Comparison of ENCODE assay signal across 12 cellular contexts in the genomic region with DNA sequence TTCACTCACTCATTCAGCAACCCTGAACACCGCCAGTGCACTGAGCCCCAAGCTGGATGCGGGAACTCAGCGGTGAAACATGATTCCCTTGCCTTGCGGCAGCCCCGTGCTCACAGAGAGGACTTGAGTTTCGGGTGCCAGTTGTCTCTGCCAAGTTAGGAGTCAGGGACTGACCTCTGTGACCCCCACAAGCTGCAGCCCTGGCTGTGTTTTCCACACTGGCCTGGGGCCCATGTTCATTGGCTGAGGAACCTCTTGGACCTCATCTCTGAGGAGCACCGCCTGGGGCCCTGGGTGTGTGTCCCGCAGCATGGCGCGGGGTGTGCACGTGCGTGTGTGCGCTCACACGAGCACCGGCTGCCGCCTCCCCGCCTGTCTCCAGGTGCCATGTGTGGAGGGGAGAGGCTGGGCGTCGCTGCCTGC. TPM values are rescaled to one million over a fixed set of nuclear protein-coding genes. Genes with fewer than 3 reads are reported as not detected.
DNase-seq lines count a peak whose midpoint lies in the region; ATAC-seq and TF ChIP-seq lines count a peak whose summit lies in the region.
"Had no signal": no experiment of that assay in that cellular context is flagged by ENCODE, and none has a peak within 500 bp of the region (broad histone marks: within the 10 kb centered on the region; RNA-seq: fewer than 3 reads in every experiment).

No MANE protein-coding gene starts in this region.

- no peak for TF ChIP-seq CTCF in heart right ventricle (IDR thresholded peaks at IDR 0.05)
- TF ChIP-seq CTCF in prostate gland (IDR thresholded peaks at IDR 0.05) = no peak

- H3K27ac ChIP-seq in heart right ventricle = peak overlapping the region; percentile 54 to 93 (median 84)
- H3K27ac ChIP-seq in prostate gland = peak overlapping the region; percentile 74 to 77

- no peaks in the 10 kb centered on the region for H3K27me3 ChIP-seq in heart right ventricle
- H3K27me3 ChIP-seq in prostate gland (replicated peaks; ENCODE audit: insufficient read depth) = no peaks in the 10 kb centered on the region

- no peak overlapping the region for H3K4me3 ChIP-seq in heart right ventricle
- no peak overlapping the region for H3K4me3 ChIP-seq in prostate gland

- H3K36me3 ChIP-seq in heart right ventricle (peaks cover 6 to 100% (median 67%) of the 10 kb centered on the region in 9 donors), prostate gland (peaks cover 19 to 20% of the 10 kb centered on the region in 2 donors)

- peak; percentile 14 to 49 (median 30) for ATAC-seq in heart right ventricle
- ATAC-seq in GM18867 (IDR thresholded peaks at IDR 0.05; ENCODE audit: unreplicated experiment) = no peak
- no peak for ATAC-seq in HG02981 (IDR thresholded peaks at IDR 0.05; ENCODE audit: unreplicated experiment)

- H3K4me1 ChIP-seq in heart right ventricle (peaks cover 61 to 100% (median 79%) of the 10 kb centered on the region in 9 donors), prostate gland (replicated peaks) (peaks cover 32% of the 10 kb centered on the region)

- DNase-seq in AG08396 (ENCODE audit: low spot score) (peak; percentile 55), anterior cingulate cortex (lab: John Stamatoyannopoulos, UW) (peak in 31 of 58 donors; percentile 6 to 66 (median 33)), heart right ventricle (peak; percentile 61 to 79), prostate gland (ENCODE audit: low spot score) (no peak), DMS153 (lab: John Stamatoyannopoulos, UW) (no peak)
- no peak for DNase-seq in stimulated activated CD8-positive, alpha-beta memory T cell treated with anti-CD3 and anti-CD28 coated beads, Interleukin-4, amount 100 ng/mL, for 48 hours
- DNase-seq: cortex of kidney, MM.1S, NCI-H524 treated with DMSO at 0.1 percent for 48 hours had no signal

- H3K9me3 ChIP-seq in heart right ventricle = no peaks in the 10 kb centered on the region
- H3K9me3 ChIP-seq in prostate gland = no peaks in the 10 kb centered on the region

- intact Hi-C loops in heart right ventricle (cut with DNase I) (loop anchor here in 2 of 10 donors (5.0 kb wide), 2 partner anchors 51 to 61 kb away; no protein-coding TSS in a partner anchor), prostate gland (cut with DNase I) (loop anchor here (5.0 kb wide), 1 partner anchor 61 kb away; no protein-coding TSS in a partner anchor)

- no peak for TF ChIP-seq POLR2A in prostate gland (IDR thresholded peaks at IDR 0.05)

- 26 to 40% methylated on average over 19 of the region's 19 CpGs for WGBS in heart right ventricle, 2 donors
- 32% methylated on average over 19 of the region's 19 CpGs for WGBS in prostate gland

RNA-seq across cellular contexts. Expression of a gene that starts 31.0 kb away (rescaled TPM):
- total RNA-seq in heart right ventricle = 1 to 10 TPM in 2 of 10 donors, under 1 TPM in 8; 0.15 to 1.5 (median 0.59) TPM
- 1 to 10 TPM; 1.1 to 3.6 TPM for polyA plus RNA-seq in heart right ventricle
- 1 to 10 TPM; 2.3 to 6.0 TPM for total RNA-seq in prostate gland
- total RNA-seq: neural crest cell had no signal

Comparison
In these comparisons a context has a peak if more than half of its experiments do, and no peak if none do; other contexts are left out.
1. DNase-seq: peak in AG08396 (single experiment), anterior cingulate cortex (31 of 58) and heart right ventricle (2 of 2); none in prostate gland (single experiment), DMS153 (single experiment) and stimulated activated CD8-positive, alpha-beta memory T cell treated with anti-CD3 and anti-CD28 coated beads, Interleukin-4, amount 100 ng/mL, for 48 hours (single experiment).
2. ATAC-seq: peak in heart right ventricle (8 of 8); none in GM18867 (single experiment) and HG02981 (single experiment).